8 cellular contexts compared by ENCODE assay signal in the genomic region with DNA sequence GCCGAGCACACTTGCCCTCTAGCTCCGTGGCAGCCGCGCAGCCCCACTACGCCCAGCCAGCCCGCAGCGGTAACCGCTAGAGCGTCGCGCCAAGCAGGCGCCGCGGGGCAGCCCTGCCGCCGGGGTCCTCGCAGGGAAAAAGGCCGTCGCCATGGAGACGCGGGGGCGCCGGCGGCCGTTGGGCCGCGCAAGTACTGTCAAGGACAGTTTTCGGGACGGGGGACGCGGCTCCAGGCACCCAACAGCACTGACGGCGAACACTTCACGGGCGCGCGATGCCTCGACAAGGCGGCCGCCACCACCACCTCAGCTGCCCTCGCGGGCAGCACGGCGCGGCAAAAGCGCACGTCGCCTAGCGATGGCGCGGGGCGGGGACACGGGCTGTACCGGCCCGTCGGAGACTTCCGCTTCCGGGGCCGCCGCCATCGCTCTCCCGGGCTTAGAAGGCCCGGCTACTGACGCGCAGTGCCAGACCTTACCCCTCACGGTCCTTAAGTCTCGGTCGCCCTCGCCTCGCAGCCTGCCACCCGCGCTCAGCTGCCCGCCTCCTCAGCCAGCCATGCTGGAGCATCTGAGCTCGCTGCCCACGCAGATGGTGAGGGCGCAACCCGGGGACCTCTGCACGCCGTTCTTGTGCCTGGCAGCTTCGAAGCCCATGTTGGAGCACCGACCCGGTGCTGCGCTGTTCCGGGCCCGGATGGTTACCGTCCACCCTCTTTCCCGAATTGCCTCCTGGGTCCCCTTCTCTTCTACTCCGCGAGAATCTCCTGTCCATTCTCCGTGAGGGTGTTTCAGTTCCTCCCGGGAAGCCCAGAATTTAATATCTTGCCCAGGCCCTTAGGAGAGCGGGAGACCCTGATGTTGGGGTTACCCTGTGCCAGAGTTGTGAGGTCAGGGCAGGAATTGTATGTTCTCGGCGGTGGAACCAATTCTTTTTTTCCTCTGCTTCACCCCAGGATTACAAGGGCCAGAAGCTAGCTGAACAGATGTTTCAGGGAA. TPM values are rescaled to one million over a fixed set of nuclear protein-coding genes. Genes with fewer than 3 reads are reported as not detected.
DNase-seq lines count a peak whose midpoint lies in the region; ATAC-seq and TF ChIP-seq lines count a peak whose summit lies in the region.

A gene with protein sequence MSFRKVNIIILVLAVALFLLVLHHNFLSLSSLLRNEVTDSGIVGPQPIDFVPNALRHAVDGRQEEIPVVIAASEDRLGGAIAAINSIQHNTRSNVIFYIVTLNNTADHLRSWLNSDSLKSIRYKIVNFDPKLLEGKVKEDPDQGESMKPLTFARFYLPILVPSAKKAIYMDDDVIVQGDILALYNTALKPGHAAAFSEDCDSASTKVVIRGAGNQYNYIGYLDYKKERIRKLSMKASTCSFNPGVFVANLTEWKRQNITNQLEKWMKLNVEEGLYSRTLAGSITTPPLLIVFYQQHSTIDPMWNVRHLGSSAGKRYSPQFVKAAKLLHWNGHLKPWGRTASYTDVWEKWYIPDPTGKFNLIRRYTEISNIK (minus strand): TSS at position 104 of the 999 bp plus-strand sequence. CDS start 5,331 bp downstream, outside the sequence.
A gene (plus strand): TSS at position 419 of the 999 bp plus-strand sequence. CDS start 141 bp downstream, at position 560.

- intact Hi-C loops in OCI-LY7 (cut with micrococcal nuclease; ENCODE audit: unreplicated experiment) = loop anchor here (1.0 kb wide), 1 partner anchor 21 kb away; a partner anchor contains a TSS

- H3K27me3 ChIP-seq in esophagus (ENCODE audit: control insufficient read depth in 1 of 2, insufficient read depth in 2 of 2, low read length in 2 of 2) = no peaks in the 10 kb centered on the region
- H3K27me3 ChIP-seq in muscle layer of duodenum (ENCODE audit: low read depth, low read length) = no peaks in the 10 kb centered on the region

- H4K20me1 ChIP-seq in OCI-LY7 (ENCODE audit: insufficient read depth, low read length) = peaks cover 10% of the 10 kb centered on the region; the same call in 1 of the 2 replicates

- H3K36me3 ChIP-seq in OCI-LY7 (ENCODE audit: insufficient read depth, low read length) (peaks cover 31% of the 10 kb centered on the region), esophagus (ENCODE audit: control insufficient read depth in 2 of 2, insufficient read depth in 2 of 2, low read length in 1 of 2) (no peaks in the 10 kb centered on the region), muscle layer of duodenum (ENCODE audit: control insufficient read depth in 1 of 2, insufficient read depth in 2 of 2, low read length in 2 of 2) (peaks cover 7 to 12% of the 10 kb centered on the region in 2 donors)

- H3K9me2 ChIP-seq in OCI-LY7 (ENCODE audit: insufficient read depth, low read length) = no peaks in the 10 kb centered on the region

- no peaks in the 10 kb centered on the region for H3K9me3 ChIP-seq in OCI-LY7 (ENCODE audit: low read length)
- H3K9me3 ChIP-seq in esophagus (ENCODE audit: control insufficient read depth in 2 of 2, insufficient read depth in 1 of 2, low read depth in 1 of 2, low read length in 1 of 2) = no peaks in the 10 kb centered on the region
- no peaks in the 10 kb centered on the region for H3K9me3 ChIP-seq in muscle layer of duodenum (ENCODE audit: control insufficient read depth in 1 of 2, low read length in 2 of 2)

- CTCF ChIA-PET in OCI-LY7 (lab: Charles Lee; ENCODE audit: unreplicated experiment) = no interaction called here

- POLR2A ChIA-PET in OCI-LY7 (lab: Charles Lee) = interaction anchor here (1.4 to 7.4 kb wide), 7 partner anchors 15 to 65 kb away, joined by 3 to 44 read pairs (median 4); a partner anchor contains a TSS

- no TSS peak for BruUV-seq in OCI-LY7 (replicated peaks; lab: Mats Ljungman, UMichigan)

- peak within 1 kb of the TSS; percentile 63 for H3K27ac ChIP-seq in OCI-LY7 (ENCODE audit: low read depth, low read length, poor library complexity, severe bottlenecking)
- H3K27ac ChIP-seq in esophagus (ENCODE audit: low read depth in 2 of 2, low read length in 1 of 2) = peak within 1 kb of the TSS; percentile 96 to 97
- peak within 1 kb of the TSS; percentile 78 for H3K27ac ChIP-seq in muscle layer of duodenum (ENCODE audit: low read length)

- ATAC-seq in GM21390 (IDR thresholded peaks at IDR 0.05; ENCODE audit: unreplicated experiment) = peak; percentile 74

- no peak for TF ChIP-seq CTCF in OCI-LY7 (conservative IDR thresholded peaks at IDR 0.05; ENCODE audit: low read length)

- DNase-seq in D341Med (ENCODE audit: low spot score) (peak; percentile 95), HUDEP-2 (lab: John Stamatoyannopoulos, UW; ENCODE audit: unreplicated experiment in 76 of 76) (peak in 74 of 76 experiments; percentile 4 to 93 (median 76)), OCI-LY7 (ENCODE audit: low spot score) (peak; percentile 92)
- peak; percentile 90 for DNase-seq in activated T-cell treated with anti-CD3 and anti-CD28 coated beads, Interleukin-2, amount 50 U/mL, for 1 hour
- DNase-seq in stimulated activated CD8-positive, alpha-beta memory T cell treated with anti-CD3 and anti-CD28 coated beads, Interleukin-7, amount 100 ng/mL, for 4 hours (ENCODE audit: low read depth in 2 of 2) = peak; percentile 61 to 83

- peaks cover 48% of the 10 kb centered on the region for H3K79me2 ChIP-seq in OCI-LY7 (ENCODE audit: insufficient read depth, low read depth, low read length)

- H3K4me1 ChIP-seq in OCI-LY7 (ENCODE audit: insufficient read depth, low read length, poor library complexity, severe bottlenecking) (peaks cover 47% of the 10 kb centered on the region), esophagus (ENCODE audit: control insufficient read depth in 2 of 2, insufficient read depth in 2 of 2, low read length in 1 of 2) (peaks cover 0 to 7% of the 10 kb centered on the region in 2 donors), muscle layer of duodenum (ENCODE audit: control insufficient read depth in 1 of 2, insufficient read depth in 2 of 2, low read length in 2 of 2) (peaks cover 19 to 42% of the 10 kb centered on the region in 2 donors)

- peak within 1 kb of the TSS; percentile 98 for H3K4me2 ChIP-seq in OCI-LY7 (ENCODE audit: low read length)

- 0% methylated on average over 75 to 94 of the region's 94 CpGs for WGBS in esophagus, 2 donors

- H3K4me3 ChIP-seq in OCI-LY7 (ENCODE audit: low read depth, low read length, poor library complexity, severe bottlenecking) (peak within 1 kb of the TSS; percentile 95), esophagus (ENCODE audit: low read depth in 1 of 2, low read length in 2 of 2) (peak within 1 kb of the TSS; percentile 94 to 100), muscle layer of duodenum (ENCODE audit: low read depth in 1 of 2, low read length in 2 of 2) (peak within 1 kb of the TSS; percentile 74 to 97)

- peak within 1 kb of the TSS; percentile 63 for H2AFZ ChIP-seq in OCI-LY7 (ENCODE audit: low read length)

RNA-seq across cellular contexts. Expression of the first gene that starts in this region (rescaled TPM):
- total RNA-seq in OCI-LY7 (2014; rRNA removed; shearing (Covaris generic)) = 35.6 and 39.6 TPM in 2 replicates
- total RNA-seq in OCI-LY7 (2022) = 34.0 and 37.7 TPM in 2 replicates
- polyA plus RNA-seq in esophagus = 10 to 100 TPM; 16.7 to 19.8 TPM

RNA-seq across cellular contexts. Expression of the second gene that starts in this region (rescaled TPM):
- 46.6 and 58.1 TPM in 2 replicates for total RNA-seq in OCI-LY7 (2014; rRNA removed; shearing (Covaris generic))
- 73.8 and 81.6 TPM in 2 replicates for total RNA-seq in OCI-LY7 (2022)
- polyA plus RNA-seq in esophagus = 100 to 1,000 TPM in 1 of 2 donors, 10 to 100 TPM in 1; 54.6 to 114 TPM

Comparison
In these comparisons a context has a peak if more than half of its experiments do, and no peak if none do; other contexts are left out.
1. Peak in every context shown above with its lines: DNase-seq, ATAC-seq, H3K4me3 ChIP-seq and H3K27ac ChIP-seq.